ENCODE assay signal across 20 cellular contexts in the genomic region with DNA sequence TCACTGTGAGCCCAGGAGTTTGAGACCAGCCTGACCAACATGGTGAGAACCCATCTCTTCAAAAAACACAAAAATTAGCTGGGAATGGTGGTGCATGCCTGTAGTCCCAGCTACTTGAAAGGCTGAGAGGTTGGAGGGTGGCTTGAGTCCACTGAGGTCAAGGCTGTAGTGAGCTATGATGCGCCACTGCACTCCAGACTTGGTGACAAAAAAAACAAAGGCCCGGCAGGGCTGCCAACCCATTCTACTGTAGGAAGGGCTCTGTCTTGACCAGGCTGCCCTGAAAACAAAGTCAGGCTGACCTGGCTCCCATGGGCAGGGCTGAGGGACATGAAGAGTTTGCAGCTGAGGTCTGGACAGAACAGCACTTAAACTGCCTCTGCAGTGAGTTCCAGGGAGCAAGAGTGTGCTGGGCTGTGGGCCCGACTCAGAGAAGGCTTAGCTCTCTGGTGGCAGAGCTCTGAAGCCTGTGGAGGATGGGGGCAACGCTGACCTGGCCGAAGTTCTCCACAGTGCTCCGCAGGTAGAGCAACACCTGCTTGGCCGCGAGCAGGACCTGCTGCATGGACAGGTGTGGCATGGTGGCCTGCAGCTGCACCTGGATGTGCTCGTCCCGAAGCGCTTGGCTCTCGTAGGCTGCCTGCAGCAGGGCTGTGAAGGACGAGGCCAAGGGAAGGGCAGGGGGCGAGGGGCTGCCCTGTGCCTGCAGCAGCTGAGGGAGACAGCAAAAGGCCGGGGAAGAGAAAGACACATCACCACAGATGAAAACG. TPM values are rescaled to one million over a fixed set of nuclear protein-coding genes. Genes with fewer than 3 reads are reported as not detected.
DNase-seq lines count a peak whose midpoint lies in the region; ATAC-seq and TF ChIP-seq lines count a peak whose summit lies in the region.
"Had no signal": no experiment of that assay in that cellular context is flagged by ENCODE, and none has a peak within 500 bp of the region (broad histone marks: within the 10 kb centered on the region; RNA-seq: fewer than 3 reads in every experiment).

No MANE protein-coding gene starts in this region.

- TF ChIP-seq POLR2A in suprapubic skin (IDR thresholded peaks at IDR 0.05), result no peak

- POLR2A ChIA-PET in PC-9 (lab: Charles Lee; ENCODE audit: unreplicated experiment), result no interaction called here

- no peak overlapping the region for H2AFZ ChIP-seq in PC-9

- H3K36me3 ChIP-seq in PC-9 (ENCODE audit: low read depth), result peaks cover 11% of the 10 kb centered on the region; the same call in 1 of the 2 replicates
- peaks cover 95% of the 10 kb centered on the region for H3K36me3 ChIP-seq in suprapubic skin

- no peaks in the 10 kb centered on the region for H3K9me2 ChIP-seq in PC-9 (ENCODE audit: insufficient read depth)

- peak overlapping the region; percentile 93 for H3K27ac ChIP-seq in PC-9
- peak overlapping the region; percentile 86 for H3K27ac ChIP-seq in suprapubic skin

- H3K4me1 ChIP-seq in PC-9 (replicated peaks; ENCODE audit: insufficient read depth), result peaks cover 21% of the 10 kb centered on the region
- peaks cover 50% of the 10 kb centered on the region for H3K4me1 ChIP-seq in suprapubic skin
- H3K4me1 ChIP-seq: Caco-2, HAP-1 had no signal

- TF ChIP-seq EP300 in suprapubic skin (IDR thresholded peaks at IDR 0.05), result no peak

- H3K36me3 Mint-ChIP-seq in activated CD8-positive, alpha-beta memory T cell treated with anti-CD3 and anti-CD28 coated beads, Interleukin-2, amount 10 ng/mL, durations not matched to agents 7 days and 5 days, result peaks cover 78% of the 10 kb centered on the region

- intact Hi-C loops in PC-9 (cut with micrococcal nuclease; ENCODE audit: unreplicated experiment), result no loop called here

- H3K4me3 ChIP-seq in PC-9 (no peak overlapping the region), suprapubic skin (no peak overlapping the region)
- H3K4me3 ChIP-seq: HAP-1 had no signal

- peaks cover 11% of the 10 kb centered on the region for H3K4me1 Mint-ChIP-seq in activated CD8-positive, alpha-beta memory T cell treated with anti-CD3 and anti-CD28 coated beads, Interleukin-2, amount 10 ng/mL, durations not matched to agents 7 days and 5 days

- H3K9me3 ChIP-seq in PC-9 (ENCODE audit: insufficient read depth, low read depth), result no peaks in the 10 kb centered on the region
- H3K9me3 ChIP-seq in suprapubic skin, result no peaks in the 10 kb centered on the region
- H3K9me3 ChIP-seq: BE2C, Caco-2, HAP-1 had no signal

- TF ChIP-seq CTCF in PC-9 (conservative IDR thresholded peaks at IDR 0.05) (no peak), suprapubic skin (IDR thresholded peaks at IDR 0.05) (no peak)

- H3F3A ChIP-seq in PC-9 (ENCODE audit: insufficient read depth, low read depth), result peaks cover 26% of the 10 kb centered on the region

- H3K79me2 ChIP-seq in PC-9 (ENCODE audit: low read depth), result no peaks in the 10 kb centered on the region

- 90% methylated on average over 11 of the region's 16 CpGs for WGBS in suprapubic skin

- BruUV-seq in PC-9 (replicated peaks; lab: Mats Ljungman, UMichigan), result no TSS peak

- no peaks in the 10 kb centered on the region for H3K27me3 ChIP-seq in PC-9 (ENCODE audit: insufficient read depth, low read depth)
- no peaks in the 10 kb centered on the region for H3K27me3 ChIP-seq in suprapubic skin
- H3K27me3 ChIP-seq: BE2C had no signal

- H3K27ac Mint-ChIP-seq in activated CD8-positive, alpha-beta memory T cell treated with anti-CD3 and anti-CD28 coated beads, Interleukin-2, amount 10 ng/mL, durations not matched to agents 7 days and 5 days, result no peak overlapping the region
- H3K27ac Mint-ChIP-seq: CD4-positive, alpha-beta T cell had no signal

- DNase-seq in activated CD8-positive, alpha-beta memory T cell treated with anti-CD3 and anti-CD28 coated beads, Interleukin-2, amount 50 U/mL, for 48 hours, result peak; percentile 29
- no peak for DNase-seq in activated CD8-positive, alpha-beta memory T cell treated with anti-CD3 and anti-CD28 coated beads, Interleukin-2, amount 10 ng/mL, durations not matched to agents 7 days and 5 days
- DNase-seq in PC-9 (no peak), islet precursor cell (peak; percentile 31), suprapubic skin (ENCODE audit: low spot score in 2 of 2) (peak in 1 of 2 donors; percentile 40)
- DNase-seq in stimulated activated CD4-positive, alpha-beta T cell treated with anti-CD3 and anti-CD28 coated beads, Interleukin-4, amount 100 ng/mL, for 24 hours, result no peak
- DNase-seq: BE2C; Caco-2; CD4-positive, alpha-beta T cell; KBM-7; MV-4-11; NCI-H1417; NCI-H187 treated with DMSO at 0.1 percent for 48 hours; NCI-H226; NCI-H524; RPMI8226; SHP77 treated with DMSO at 0.1 percent for 48 hours had no signal

- H3K9me3 Mint-ChIP-seq in activated CD8-positive, alpha-beta memory T cell treated with anti-CD3 and anti-CD28 coated beads, Interleukin-2, amount 10 ng/mL, durations not matched to agents 7 days and 5 days (ENCODE audit: low read depth), result no peaks in the 10 kb centered on the region
- H3K9me3 Mint-ChIP-seq: CD4-positive, alpha-beta T cell had no signal

- H3K27me3 Mint-ChIP-seq in activated CD8-positive, alpha-beta memory T cell treated with anti-CD3 and anti-CD28 coated beads, Interleukin-2, amount 10 ng/mL, durations not matched to agents 7 days and 5 days, result no peaks in the 10 kb centered on the region
- H3K27me3 Mint-ChIP-seq: CD4-positive, alpha-beta T cell had no signal

- no peak overlapping the region for H3K4me3 Mint-ChIP-seq in activated CD8-positive, alpha-beta memory T cell treated with anti-CD3 and anti-CD28 coated beads, Interleukin-2, amount 10 ng/mL, durations not matched to agents 7 days and 5 days
- H3K4me3 Mint-ChIP-seq: CD4-positive, alpha-beta T cell had no signal

- H3K4me2 ChIP-seq in PC-9, result no peak overlapping the region

- no peak for ATAC-seq in activated CD8-positive, alpha-beta memory T cell treated with anti-CD3 and anti-CD28 coated beads, Interleukin-2, amount 10 ng/mL, durations not matched to agents 7 days and 5 days
- ATAC-seq in HG03571 (IDR thresholded peaks at IDR 0.05; ENCODE audit: unreplicated experiment) (no peak), HG03196 (IDR thresholded peaks at IDR 0.05; ENCODE audit: unreplicated experiment) (no peak)

- CTCF ChIA-PET in activated CD8-positive, alpha-beta memory T cell treated with anti-CD3 and anti-CD28 coated beads, Interleukin-2, amount 10 ng/mL, durations not matched to agents 7 days and 5 days (lab: Charles Lee), result no interaction called here
- CTCF ChIA-PET in PC-9 (lab: Charles Lee), result no interaction called here

- H4K20me1 ChIP-seq in PC-9 (ENCODE audit: insufficient read depth), result no peaks in the 10 kb centered on the region

RNA-seq across cellular contexts. Expression of a gene that starts 42.4 kb away (rescaled TPM):
- 10 to 100 TPM; 17.5 to 28.3 TPM for total RNA-seq in activated CD8-positive, alpha-beta memory T cell treated with anti-CD3 and anti-CD28 coated beads, Interleukin-2, amount 10 ng/mL, durations not matched to agents 7 days and 5 days
- total RNA-seq in PC-9 (2021) (11.0 TPM in 2 replicates), suprapubic skin (10 to 100 TPM; 23.7 to 49.4 (median 33.0) TPM)

RNA-seq across cellular contexts. Expression of a gene that starts 51.7 kb away (rescaled TPM):
- not detected for total RNA-seq in activated CD8-positive, alpha-beta memory T cell treated with anti-CD3 and anti-CD28 coated beads, Interleukin-2, amount 10 ng/mL, durations not matched to agents 7 days and 5 days
- not detected in 2 replicates for total RNA-seq in PC-9 (2021)
- 1 to 10 TPM in 1 of 4 donors, under 1 TPM in 1, not detected in 2; 0.98 to 1.8 TPM for total RNA-seq in suprapubic skin
- total RNA-seq: Caco-2; CD4-positive, alpha-beta T cell had no signal

Comparison
In these comparisons a context has a peak if more than half of its experiments do, and no peak if none do; other contexts are left out.
1. DNase-seq: peak in activated CD8-positive, alpha-beta memory T cell treated with anti-CD3 and anti-CD28 coated beads, Interleukin-2, amount 50 U/mL, for 48 hours (single experiment) and islet precursor cell (single experiment); none in activated CD8-positive, alpha-beta memory T cell treated with anti-CD3 and anti-CD28 coated beads, Interleukin-2, amount 10 ng/mL, durations not matched to agents 7 days and 5 days (single experiment), PC-9 (0 of 2) and stimulated activated CD4-positive, alpha-beta T cell treated with anti-CD3 and anti-CD28 coated beads, Interleukin-4, amount 100 ng/mL, for 24 hours (single experiment).